Comparison of ENCODE assay signal across 7 cellular contexts in genomic region chr2:112726487-112727190, GRCh38. TPM values are rescaled to one million over a fixed set of nuclear protein-coding genes. Genes with fewer than 3 reads are reported as not detected.
DNase-seq lines count a peak whose midpoint lies in the region; ATAC-seq and TF ChIP-seq lines count a peak whose summit lies in the region.

No MANE protein-coding gene starts in this region.

- peak overlapping the region; percentile 53 for H3K9ac ChIP-seq in adipocyte (ENCODE audit: low read length)

- H3K27me3 ChIP-seq in adipocyte (replicated peaks; ENCODE audit: control insufficient read depth, insufficient read depth, low read length) (no peaks in the 10 kb centered on the region), left ventricle myocardium inferior (ENCODE audit: low read depth) (peaks cover 29% of the 10 kb centered on the region)

- no peaks in the 10 kb centered on the region for H3K9me3 Mint-ChIP-seq in T-cell

- intact Hi-C loops in left ventricle myocardium inferior (cut with micrococcal nuclease): loop anchor here (10.0 kb wide), 1 partner anchor 102 kb away; no protein-coding TSS in a partner anchor

- no peak overlapping the region for H3K27ac Mint-ChIP-seq in T-cell

- POLR2A ChIA-PET in T-cell (lab: Charles Lee): interaction anchor here (0.6 kb wide), 2 partner anchors 19 to 243 kb away, joined by 4 read pairs; no protein-coding TSS in a partner anchor

- ATAC-seq in HG02884 (IDR thresholded peaks at IDR 0.05; ENCODE audit: unreplicated experiment) (peak; percentile 80), T-cell (replicated peaks in 1 of 4) (peak; percentile 92 to 99 (median 96))

- H3K36me3 ChIP-seq in adipocyte (ENCODE audit: control insufficient read depth, insufficient read depth, low read length, severe bottlenecking) (no peaks in the 10 kb centered on the region), left ventricle myocardium inferior (no peaks in the 10 kb centered on the region)

- no peak overlapping the region for H3K4me3 Mint-ChIP-seq in T-cell

- DNase-seq in NCI-H146 treated with DMSO at 0.1 percent for 48 hours (lab: John Stamatoyannopoulos, UW; ENCODE audit: unreplicated experiment): peak; percentile 89
- peak; percentile 65 to 89 (median 82) for DNase-seq in T-cell
- peak; percentile 97 for DNase-seq in adipocyte (ENCODE audit: low read depth)
- peak; percentile 86 for DNase-seq in left ventricle myocardium inferior
- DNase-seq in retina: peak; percentile 92

- no peak overlapping the region for H3K27ac ChIP-seq in left ventricle myocardium inferior (replicated peaks)

- H3K9me3 ChIP-seq in adipocyte (ENCODE audit: control insufficient read depth, low read length): no peaks in the 10 kb centered on the region
- no peaks in the 10 kb centered on the region for H3K9me3 ChIP-seq in left ventricle myocardium inferior (replicated peaks)

- no peaks in the 10 kb centered on the region for H3K4me1 ChIP-seq in adipocyte (ENCODE audit: control insufficient read depth, insufficient read depth, low read length)
- H3K4me1 ChIP-seq in left ventricle myocardium inferior: no peaks in the 10 kb centered on the region

- peak; percentile 15 for TF ChIP-seq POLR2A in GM15510 (IDR thresholded peaks at IDR 0.05; ENCODE audit: borderline replicate concordance, extremely low read depth, insufficient read length)

- peaks cover 0 to 4% of the 10 kb centered on the region in 2 donors for H3K27me3 Mint-ChIP-seq in T-cell

- H3K4me3 ChIP-seq in adipocyte (ENCODE audit: low read length) (no peak overlapping the region), left ventricle myocardium inferior (no peak overlapping the region)

- peaks cover 5 to 8% (median 5%) of the 10 kb centered on the region in 3 donors for H3K4me1 Mint-ChIP-seq in T-cell

- CTCF ChIA-PET in T-cell (lab: Charles Lee): interaction anchor here (0.6 to 5.6 kb wide), 12 partner anchors 10 to 411 kb away, joined by 3 to 38 read pairs (median 4); no protein-coding TSS in a partner anchor

- peak; percentile 95 for TF ChIP-seq CTCF in left ventricle myocardium inferior (IDR thresholded peaks at IDR 0.05; ENCODE audit: borderline replicate concordance)

- H3K36me3 Mint-ChIP-seq in T-cell: no peaks in the 10 kb centered on the region

RNA-seq across cellular contexts. Expression of gene NT5DC4, which starts 5.8 kb away (rescaled TPM):
- not detected for total RNA-seq in T-cell
- not detected for total RNA-seq in left ventricle myocardium inferior

RNA-seq across cellular contexts. Expression of gene CKAP2L, which starts 37.8 kb away (rescaled TPM):
- total RNA-seq in T-cell (1 to 10 TPM in 1 of 5 donors, under 1 TPM in 4; 0.22 to 1.5 (median 0.33) TPM), left ventricle myocardium inferior (0.38 TPM)

RNA-seq across cellular contexts. Expression of gene IL1A, which starts 57.7 kb away (rescaled TPM):
- under 1 TPM in 1 of 5 donors, not detected in 4; 0.12 TPM for total RNA-seq in T-cell
- total RNA-seq in left ventricle myocardium inferior: not detected
